6 cellular contexts compared by ENCODE assay signal in genomic region chr11:22561283-22561682, GRCh38.
"Had no signal": no experiment of that assay in that cellular context is flagged by ENCODE, and none has a peak within 500 bp of the region (broad histone marks: within the 10 kb centered on the region; RNA-seq: fewer than 3 reads in every experiment).

No MANE protein-coding gene starts in this region.

- ATAC-seq: HepG2, K562 had no signal

- H3K4me3 ChIP-seq: K562 had no signal

- DNase-seq: IMR-90, KBM-7, KG1 had no signal

- H3K27ac ChIP-seq: HL-60 had no signal
